19 cellular contexts compared by ENCODE assay signal in the genomic region with DNA sequence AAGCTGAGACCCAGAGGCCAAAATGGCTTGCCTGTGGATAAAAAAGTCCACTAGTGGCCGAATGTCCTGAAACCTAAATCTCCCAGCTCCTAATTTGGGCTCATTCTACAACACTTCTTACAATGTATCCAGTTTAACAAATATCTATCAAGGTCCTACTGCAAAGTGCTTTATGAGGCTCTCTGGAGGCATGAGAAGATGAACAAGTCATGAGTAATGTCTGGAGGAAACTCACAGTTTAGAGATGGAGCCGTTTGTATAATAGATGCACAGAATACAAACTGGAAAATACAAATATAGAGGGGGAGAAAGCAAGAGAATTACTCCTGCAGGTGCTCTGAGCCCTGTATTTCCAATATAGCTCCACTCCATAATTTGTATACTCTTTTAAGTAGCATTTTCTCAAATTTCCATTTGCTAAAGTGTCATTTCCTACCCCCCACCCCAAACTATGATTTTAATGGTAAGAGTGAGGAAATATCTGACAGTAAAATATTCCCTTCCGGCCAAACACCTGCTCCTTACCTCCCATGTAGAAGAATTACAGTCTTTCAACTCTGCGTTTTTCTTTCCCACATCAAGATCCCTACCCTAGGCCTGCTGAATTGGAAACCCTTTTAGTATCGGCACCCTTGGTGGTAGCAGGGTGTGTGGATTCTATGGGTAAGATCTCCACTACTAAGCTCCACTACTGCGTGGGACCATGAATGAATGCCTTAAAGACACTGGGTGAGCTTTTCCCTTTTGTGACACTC. TPM values are rescaled to one million over a fixed set of nuclear protein-coding genes. Genes with fewer than 3 reads are reported as not detected.
DNase-seq lines count a peak whose midpoint lies in the region; ATAC-seq and TF ChIP-seq lines count a peak whose summit lies in the region.
"Had no signal": no experiment of that assay in that cellular context is flagged by ENCODE, and none has a peak within 500 bp of the region (broad histone marks: within the 10 kb centered on the region; RNA-seq: fewer than 3 reads in every experiment).

No MANE protein-coding gene starts in this region.

- H3K4me1 Mint-ChIP-seq in nephron, result peaks cover 21% of the 10 kb centered on the region
- peaks cover 0 to 3% (median 0%) of the 10 kb centered on the region in 3 donors for H3K4me1 Mint-ChIP-seq in T-cell

- H3K79me2 ChIP-seq in PC-3 (ENCODE audit: low read length), result no peaks in the 10 kb centered on the region
- H3K79me2 ChIP-seq in SK-N-SH (ENCODE audit: insufficient read depth), result no peaks in the 10 kb centered on the region

- POLR2A ChIA-PET in PC-3 (lab: Charles Lee; ENCODE audit: unreplicated experiment) (no interaction called here), SK-N-SH (lab: Yijun Ruan, JAX) (no interaction called here), T-cell (lab: Charles Lee) (no interaction called here)

- TF ChIP-seq CTCF in PC-3 (conservative IDR thresholded peaks at IDR 0.05; ENCODE audit: low read depth, low read length) (no peak), nephron (IDR thresholded peaks at IDR 0.05; ENCODE audit: unreplicated experiment in 3 of 3) (no peak), SK-N-SH (IDR thresholded peaks at IDR 0.05) (no peak)

- H3K27ac ChIP-seq in PC-3 (ENCODE audit: low read length) (no peak overlapping the region), SK-N-SH (ENCODE audit: low read depth in 2 of 2, low read length in 1 of 2) (no peak overlapping the region)
- H3K27ac ChIP-seq: BLaER1, HL-60 had no signal

- WGBS in SK-N-SH (ENCODE audit: low lambda C conversion rate), result 76% methylated on average over 6 of the region's 6 CpGs

- H3K4me3 Mint-ChIP-seq in nephron, result peak overlapping the region in 2 of 3 experiments; percentile 11 to 30
- H3K4me3 Mint-ChIP-seq in T-cell, result no peak overlapping the region
- H3K4me3 Mint-ChIP-seq: CD4-positive, alpha-beta memory T cell had no signal

- no peak for TF ChIP-seq RAD21 in SK-N-SH (IDR thresholded peaks at IDR 0.05; ENCODE audit: low read length)

- no peak overlapping the region for H3K9ac ChIP-seq in PC-3 (ENCODE audit: low read length)
- no peak overlapping the region for H3K9ac ChIP-seq in SK-N-SH
- H3K9ac ChIP-seq: BLaER1 had no signal

- peaks cover 25% of the 10 kb centered on the region for H3K27me3 Mint-ChIP-seq in nephron (ENCODE audit: low read depth)
- peaks cover 23 to 27% of the 10 kb centered on the region in 2 donors for H3K27me3 Mint-ChIP-seq in T-cell

- no peaks in the 10 kb centered on the region for H4K20me1 ChIP-seq in PC-3 (ENCODE audit: low read length)
- no peaks in the 10 kb centered on the region for H4K20me1 ChIP-seq in SK-N-SH (ENCODE audit: insufficient read depth)
- H4K20me1 ChIP-seq: BLaER1 had no signal

- H3F3A ChIP-seq in PC-3 (ENCODE audit: low read length, unreplicated experiment), result no peaks in the 10 kb centered on the region
- H3F3A ChIP-seq in SK-N-SH (replicated peaks; ENCODE audit: insufficient read depth), result no peaks in the 10 kb centered on the region

- no peak for TF ChIP-seq EP300 in SK-N-SH (IDR thresholded peaks at IDR 0.05; ENCODE audit: borderline replicate concordance in 1 of 2, low read depth in 1 of 2, low read length in 1 of 2)

- ATAC-seq in PC-3 (0 out of 2 replicates have a peak, but pooled peaks have one; percentile 19), HG03039 (IDR thresholded peaks at IDR 0.05; ENCODE audit: unreplicated experiment) (no peak), T-cell (replicated peaks in 1 of 4) (no peak)
- ATAC-seq: GM12878 had no signal

- no peak overlapping the region for H3K4me3 ChIP-seq in PC-3 (ENCODE audit: low read length)
- H3K4me3 ChIP-seq in SK-N-SH (ENCODE audit: low read depth in 2 of 2, low read length in 1 of 2), result no peak overlapping the region
- H3K4me3 ChIP-seq: BLaER1, GM12878, HAP-1 had no signal

- H2AFZ ChIP-seq in PC-3 (ENCODE audit: low read length), result no peak overlapping the region
- H2AFZ ChIP-seq in SK-N-SH (ENCODE audit: low read depth), result no peak overlapping the region

- H3K4me2 ChIP-seq in PC-3 (ENCODE audit: low read length), result no peak overlapping the region
- no peak overlapping the region for H3K4me2 ChIP-seq in SK-N-SH
- H3K4me2 ChIP-seq: BLaER1 had no signal

- H3K9me3 Mint-ChIP-seq in nephron (no peaks in the 10 kb centered on the region), T-cell (no peaks in the 10 kb centered on the region)

- H3K9me3 ChIP-seq in PC-3 (ENCODE audit: low read length) (no peaks in the 10 kb centered on the region), SK-N-SH (no peaks in the 10 kb centered on the region)
- H3K9me3 ChIP-seq: HAP-1 had no signal

- H3K4me1 ChIP-seq in PC-3 (ENCODE audit: insufficient read depth, low read length) (no peaks in the 10 kb centered on the region), SK-N-SH (ENCODE audit: control insufficient read depth in 1 of 2, insufficient read depth in 2 of 2, low read depth in 1 of 2, low read length in 1 of 2) (peaks cover 0 to 4% of the 10 kb centered on the region in 2 experiments; a peak in 1 of 4 replicates)
- H3K4me1 ChIP-seq: BLaER1, HAP-1 had no signal

- H3K36me3 Mint-ChIP-seq in nephron (ENCODE audit: low read depth) (no peaks in the 10 kb centered on the region), T-cell (no peaks in the 10 kb centered on the region)
- H3K36me3 Mint-ChIP-seq: CD14-positive monocyte; CD4-positive, alpha-beta memory T cell had no signal

- intact Hi-C loops in PC-3 (cut with micrococcal nuclease), result loop anchor here (10.0 kb wide), 1 partner anchor 595 kb away; no protein-coding TSS in a partner anchor

- DNase-seq in ELR (ENCODE audit: low read depth) (peak; percentile 36), PC-3 (peak; percentile 4), SK-N-SH (no peak), foreskin melanocyte (no peak), T-cell (no peak)
- DNase-seq: 8988T; CD4-positive, alpha-beta memory T cell; DMS153; DMS79 had no signal

- peaks cover 21% of the 10 kb centered on the region for H3K27me3 ChIP-seq in PC-3 (ENCODE audit: low read length)
- no peaks in the 10 kb centered on the region for H3K27me3 ChIP-seq in SK-N-SH (ENCODE audit: insufficient read depth)

- H3K27ac Mint-ChIP-seq in nephron (no peak overlapping the region), T-cell (no peak overlapping the region)
- H3K27ac Mint-ChIP-seq: CD4-positive, alpha-beta memory T cell had no signal

- BruUV-seq in PC-3 (replicated peaks; lab: Mats Ljungman, UMichigan), result no TSS peak

- H3K36me3 ChIP-seq in PC-3 (ENCODE audit: low read depth, low read length) (no peaks in the 10 kb centered on the region), SK-N-SH (replicated peaks in 1 of 2; ENCODE audit: control insufficient read depth in 1 of 2, insufficient read depth in 2 of 2, low read length in 1 of 2) (no peaks in the 10 kb centered on the region)
- H3K36me3 ChIP-seq: BLaER1, HAP-1 had no signal

- CTCF ChIA-PET in PC-3 (lab: Charles Lee), result interaction anchor here (0.6 kb wide), 1 partner anchor 87 kb away, joined by 4 read pairs; no protein-coding TSS in a partner anchor
- CTCF ChIA-PET in SK-N-SH (lab: Yijun Ruan, JAX), result interaction anchor here (0.8 to 0.9 kb wide), 2 partner anchors 9 to 11 kb away, joined by 3 read pairs; no protein-coding TSS in a partner anchor
- CTCF ChIA-PET in T-cell (lab: Charles Lee), result no interaction called here

- H3K9me2 ChIP-seq in PC-3 (replicated peaks; ENCODE audit: low read length) (no peaks in the 10 kb centered on the region), SK-N-SH (no peaks in the 10 kb centered on the region)

TF ChIP-seq in SK-N-SH, 30 proteins besides CTCF, POLR2A, EP300 and RAD21 (continues in another document):
- TF ChIP-seq, protein P1, sequence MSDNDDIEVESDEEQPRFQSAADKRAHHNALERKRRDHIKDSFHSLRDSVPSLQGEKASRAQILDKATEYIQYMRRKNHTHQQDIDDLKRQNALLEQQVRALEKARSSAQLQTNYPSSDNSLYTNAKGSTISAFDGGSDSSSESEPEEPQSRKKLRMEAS (IDR thresholded peaks at IDR 0.05; ENCODE audit: low read depth), result no peak
- no peak for TF ChIP-seq FOXM1 (IDR thresholded peaks at IDR 0.05; ENCODE audit: low read depth)
- TF ChIP-seq, protein P2, sequence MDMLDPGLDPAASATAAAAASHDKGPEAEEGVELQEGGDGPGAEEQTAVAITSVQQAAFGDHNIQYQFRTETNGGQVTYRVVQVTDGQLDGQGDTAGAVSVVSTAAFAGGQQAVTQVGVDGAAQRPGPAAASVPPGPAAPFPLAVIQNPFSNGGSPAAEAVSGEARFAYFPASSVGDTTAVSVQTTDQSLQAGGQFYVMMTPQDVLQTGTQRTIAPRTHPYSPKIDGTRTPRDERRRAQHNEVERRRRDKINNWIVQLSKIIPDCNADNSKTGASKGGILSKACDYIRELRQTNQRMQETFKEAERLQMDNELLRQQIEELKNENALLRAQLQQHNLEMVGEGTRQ (IDR thresholded peaks at IDR 0.05; ENCODE audit: borderline replicate concordance, low read depth, low read length), result no peak
- TF ChIP-seq NRF1 (IDR thresholded peaks at IDR 0.05; ENCODE audit: low read depth, low read length), result no peak
- TF ChIP-seq, protein P3, sequence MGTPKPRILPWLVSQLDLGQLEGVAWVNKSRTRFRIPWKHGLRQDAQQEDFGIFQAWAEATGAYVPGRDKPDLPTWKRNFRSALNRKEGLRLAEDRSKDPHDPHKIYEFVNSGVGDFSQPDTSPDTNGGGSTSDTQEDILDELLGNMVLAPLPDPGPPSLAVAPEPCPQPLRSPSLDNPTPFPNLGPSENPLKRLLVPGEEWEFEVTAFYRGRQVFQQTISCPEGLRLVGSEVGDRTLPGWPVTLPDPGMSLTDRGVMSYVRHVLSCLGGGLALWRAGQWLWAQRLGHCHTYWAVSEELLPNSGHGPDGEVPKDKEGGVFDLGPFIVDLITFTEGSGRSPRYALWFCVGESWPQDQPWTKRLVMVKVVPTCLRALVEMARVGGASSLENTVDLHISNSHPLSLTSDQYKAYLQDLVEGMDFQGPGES (IDR thresholded peaks at IDR 0.05; ENCODE audit: low read depth, low read length), result no peak
- TF ChIP-seq, protein P4, sequence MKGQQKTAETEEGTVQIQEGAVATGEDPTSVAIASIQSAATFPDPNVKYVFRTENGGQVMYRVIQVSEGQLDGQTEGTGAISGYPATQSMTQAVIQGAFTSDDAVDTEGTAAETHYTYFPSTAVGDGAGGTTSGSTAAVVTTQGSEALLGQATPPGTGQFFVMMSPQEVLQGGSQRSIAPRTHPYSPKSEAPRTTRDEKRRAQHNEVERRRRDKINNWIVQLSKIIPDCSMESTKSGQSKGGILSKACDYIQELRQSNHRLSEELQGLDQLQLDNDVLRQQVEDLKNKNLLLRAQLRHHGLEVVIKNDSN (IDR thresholded peaks at IDR 0.05; ENCODE audit: borderline replicate concordance, low read depth), result no peak

RNA-seq across cellular contexts. Expression of a gene that starts 3.3 kb away (rescaled TPM):
- total RNA-seq in PC-3 (2014; rRNA removed) (not detected in 2 replicates), T-cell (under 1 TPM in 1 of 5 donors, not detected in 4; 0.03 TPM)
- polyA plus RNA-seq in SK-N-SH (2012; rRNA removed), result 0.90 and 1.5 TPM in 2 replicates
- 1.2 and 1.3 TPM in 2 replicates for polyA plus RNA-seq in SK-N-SH (2012; cell fraction: cytosol; rRNA removed)
- 1.3 and 2.6 TPM in 2 replicates for polyA plus RNA-seq in SK-N-SH (2012; cell fraction: nucleus; rRNA removed)
- total RNA-seq: A673; CD4-positive, alpha-beta memory T cell; G401; GM12878; HT1080 had no signal
- polyA plus RNA-seq: CD4-positive, alpha-beta memory T cell; GM12878 had no signal

Comparison
In these comparisons a context has a peak if more than half of its experiments do, and no peak if none do; other contexts are left out.
1. DNase-seq: peak in ELR (single experiment) and PC-3 (single experiment); none in SK-N-SH (single experiment), foreskin melanocyte (single experiment) and T-cell (0 of 34).
2. H3K4me3 Mint-ChIP-seq: peak in nephron (2 of 3); none in T-cell (0 of 3).
3. CTCF ChIA-PET loops: an anchor here in PC-3 (0.6 kb wide) and SK-N-SH (0.8 to 0.9 kb wide); none called in T-cell.